ENCODE assay signal across 12 cellular contexts in genomic region chr6:117188627-117189201, GRCh38.
DNase-seq lines count a peak whose midpoint lies in the region; ATAC-seq, FAIRE-seq and TF ChIP-seq lines count a peak whose summit lies in the region.
"Had no signal": no experiment of that assay in that cellular context is flagged by ENCODE, and none has a peak within 500 bp of the region (broad histone marks: within the 10 kb centered on the region; RNA-seq: fewer than 3 reads in every experiment).

No MANE protein-coding gene starts in this region.

- H3K9me3 ChIP-seq in A549 (no peaks in the 10 kb centered on the region), OCI-LY3 (ENCODE audit: insufficient read depth, low read length) (no peaks in the 10 kb centered on the region), fibroblast of lung (ENCODE audit: control insufficient read depth, insufficient read depth, low read depth, low read length) (no peaks in the 10 kb centered on the region), uterus (no peaks in the 10 kb centered on the region)

- H3K27ac ChIP-seq in A549 (no peak overlapping the region), OCI-LY3 (ENCODE audit: low read length) (no peak overlapping the region), fibroblast of lung (ENCODE audit: insufficient read depth, low read length) (no peak overlapping the region), uterus (no peak overlapping the region)

- H3K4me1 ChIP-seq in A549 (no peaks in the 10 kb centered on the region), OCI-LY3 (ENCODE audit: low read length) (no peaks in the 10 kb centered on the region), fibroblast of lung (ENCODE audit: control insufficient read depth, extremely low read depth, insufficient read depth, low read length) (no peaks in the 10 kb centered on the region), uterus (no peaks in the 10 kb centered on the region)

- H3K4me3 ChIP-seq in A549 (no peak overlapping the region), OCI-LY3 (ENCODE audit: low read length) (no peak overlapping the region), fibroblast of lung (replicated peaks in 1 of 4; ENCODE audit: control extremely low read depth in 1 of 4, insufficient read depth in 1 of 4, low read depth in 3 of 4, low read length in 4 of 4) (no peak overlapping the region), uterus (no peak overlapping the region)

- H4K20me1 ChIP-seq in OCI-LY3 (ENCODE audit: insufficient read depth, low read length) (no peaks in the 10 kb centered on the region), fibroblast of lung (ENCODE audit: control insufficient read depth, extremely low read depth, insufficient read depth, low read length) (no peaks in the 10 kb centered on the region)

- H3K27me3 ChIP-seq in OCI-LY3 (ENCODE audit: low read depth, low read length) (no peaks in the 10 kb centered on the region), fibroblast of lung (ENCODE audit: control insufficient read depth, insufficient read depth, low read length) (no peaks in the 10 kb centered on the region), uterus (no peaks in the 10 kb centered on the region)

- intact Hi-C loops in uterus (cut with DNase I; ENCODE audit: low total_unique reads) (no loop called here), posterior cingulate gyrus (cut with DNase I) (no loop called here)

- no peak for TF ChIP-seq EP300 in A549 (IDR thresholded peaks at IDR 0.05)

- H3K79me2 ChIP-seq in OCI-LY3 (ENCODE audit: low read length) (no peaks in the 10 kb centered on the region), fibroblast of lung (ENCODE audit: control insufficient read depth, insufficient read depth, low read length) (no peaks in the 10 kb centered on the region)

- H2AFZ ChIP-seq in OCI-LY3 (ENCODE audit: low read depth, low read length) (no peak overlapping the region), fibroblast of lung (ENCODE audit: low read length) (no peak overlapping the region)

- no peak overlapping the region for H3K4me2 ChIP-seq in A549
- H3K4me2 ChIP-seq in OCI-LY3 (ENCODE audit: low read length) = no peak overlapping the region
- no peak overlapping the region for H3K4me2 ChIP-seq in fibroblast of lung (ENCODE audit: extremely low read depth, insufficient read depth, low read length)

- no peak overlapping the region for H3K9ac ChIP-seq in OCI-LY3 (ENCODE audit: low read length)
- no peak overlapping the region for H3K9ac ChIP-seq in fibroblast of lung (ENCODE audit: insufficient read depth, low read length)

- DNase-seq in A549 (ENCODE audit: low read depth in 1 of 2, low spot score in 1 of 2) (no peak), fibroblast of lung (ENCODE audit: low read depth in 2 of 2) (no peak), T-helper 2 cell (no peak), uterus (no peak), posterior cingulate gyrus (no peak)
- DNase-seq in stimulated activated CD4-positive, alpha-beta T cell treated with anti-CD3 and anti-CD28 coated beads, Interleukin-4, amount 100 ng/mL, for 4 hours = no peak
- DNase-seq: activated CD4-positive, alpha-beta T cell treated with anti-CD3 and anti-CD28 coated beads for 36 hours; head of caudate nucleus; NK-92 treated with Interleukin-12 subunit alpha and Interleukin-12 subunit beta, amount 100 ng/mL, for 24 hours had no signal

- TF ChIP-seq POLR2A in A549 (IDR thresholded peaks at IDR 0.05; ENCODE audit: low read length) (no peak), uterus (IDR thresholded peaks at IDR 0.05) (no peak)

- 2% methylated on average over 2 of the region's 2 CpGs for WGBS in A549 (ENCODE audit: missing lambda C conversion rate)

- CTCF ChIA-PET in A549 (lab: Yijun Ruan, JAX) = no interaction called here

- TF ChIP-seq CTCF in A549 (IDR thresholded peaks at IDR 0.05) (peak; percentile 32), GM12872 (IDR thresholded peaks at IDR 0.05; ENCODE audit: insufficient read depth, low read depth, low read length) (peak; percentile 48), OCI-LY3 (IDR thresholded peaks at IDR 0.05; ENCODE audit: low read depth, low read length) (peak; percentile 70), fibroblast of lung (conservative IDR thresholded peaks at IDR 0.05 in 1 of 2, IDR thresholded peaks at IDR 0.05 in 1 of 2; ENCODE audit: low read depth in 1 of 2, low read length in 2 of 2) (peak; percentile 22 to 23), uterus (IDR thresholded peaks at IDR 0.05) (no peak)

- H3K36me3 ChIP-seq in OCI-LY3 (replicated peaks; ENCODE audit: low read depth, low read length) = no peaks in the 10 kb centered on the region
- H3K36me3 ChIP-seq in fibroblast of lung (ENCODE audit: control insufficient read depth, insufficient read depth, low read length) = no peaks in the 10 kb centered on the region
- no peaks in the 10 kb centered on the region for H3K36me3 ChIP-seq in uterus

- POLR2A ChIA-PET in A549 (lab: Yijun Ruan, JAX) = no interaction called here

- ATAC-seq in A549 = no peak
- ATAC-seq: activated CD4-positive, alpha-beta T cell treated with anti-CD3 and anti-CD28 coated beads for 36 hours; stimulated activated effector memory CD8-positive, alpha-beta T cell treated with anti-CD3 and anti-CD28 coated beads, Interleukin-12 subunit alpha, Interleukin-12 subunit beta, amount 100 ng/mL, for 72 hours had no signal

- peak in 1 of 2 experiments; percentile 27; a peak in 2 of 5 replicates for TF ChIP-seq RAD21 in A549 (conservative IDR thresholded peaks at IDR 0.05 in 1 of 2, IDR thresholded peaks at IDR 0.05 in 1 of 2)

- FAIRE-seq in A549 (lab: Jason Lieb, UNC) = no peak

TF ChIP-seq in A549, 52 proteins besides CTCF, POLR2A, EP300 and RAD21:
- TF ChIP-seq SMC3 (IDR thresholded peaks at IDR 0.05) = peak; percentile 18; the same call in 1 of the 3 replicates
- TF ChIP-seq KDM1A (IDR thresholded peaks at IDR 0.05; ENCODE audit: low read depth) = no peak

Comparison
In these comparisons a context has a peak if more than half of its experiments do, and no peak if none do; other contexts are left out.
1. CTCF ChIP-seq: peak in A549 (single experiment), GM12872 (single experiment), OCI-LY3 (single experiment) and fibroblast of lung (2 of 2); none in uterus (0 of 4).